ENCODE assay signal across 15 cellular contexts in genomic region chr11:76634934-76635333, GRCh38.
"Had no signal": no experiment of that assay in that cellular context is flagged by ENCODE, and none has a peak within 500 bp of the region (broad histone marks: within the 10 kb centered on the region; RNA-seq: fewer than 3 reads in every experiment).

No MANE protein-coding gene starts in this region.

- H3K27me3 ChIP-seq: brain microvascular endothelial cell had no signal

- H3K4me3 Mint-ChIP-seq: activated naive CD8-positive, alpha-beta T cell; T-helper 1 cell treated with Interleukin-12 subunit alpha and Interleukin-12 subunit beta and Interleukin-4 antibody, amounts not matched to agents 30 μg/mL and 1 μg/mL, for 36 hours had no signal

- H3K36me3 Mint-ChIP-seq: activated naive CD8-positive, alpha-beta T cell had no signal

- H3K27ac Mint-ChIP-seq: activated naive CD8-positive, alpha-beta T cell; activated T-helper 2 cell treated with anti-CD3 and anti-CD28 coated beads, Interferon-gamma antibody, Interleukin-2, Interleukin-4, amounts not matched to agents 10 μg/mL and 5 μg/mL and 100 μg/mL, durations not matched to agents 14 hours and 24 hours and 36 hours; T-helper 1 cell treated with Interleukin-12 subunit alpha and Interleukin-12 subunit beta and Interleukin-4 antibody, amounts not matched to agents 30 μg/mL and 1 μg/mL, for 36 hours had no signal

- DNase-seq: activated CD4-positive, alpha-beta T cell treated with anti-CD3 and anti-CD28 coated beads for 48 hours; activated T-cell treated with anti-CD3 and anti-CD28 coated beads for 4 hours; amygdala; brain microvascular endothelial cell; cerebellar nuclear complex; islet precursor cell; retina; stimulated activated CD4-positive, alpha-beta T cell treated with anti-CD3 and anti-CD28 coated beads, Interleukin-1b, Interleukin-23, amount 100 ng/mL, for 48 hours; stimulated activated naive CD8-positive, alpha-beta T cell treated with anti-CD3 and anti-CD28 coated beads, Interleukin-15, Interleukin-2, amounts not matched to agents 100 U/mL and 50 U/mL, for 24 hours had no signal

- H3K9me3 Mint-ChIP-seq: T-helper 1 cell treated with Interleukin-12 subunit alpha and Interleukin-12 subunit beta and Interleukin-4 antibody, amounts not matched to agents 30 μg/mL and 1 μg/mL, for 36 hours had no signal

- ATAC-seq: esophagus mucosa; SK-N-SH treated with all-trans-retinoic acid at 6 μM for 48 hours; stimulated activated naive CD8-positive, alpha-beta T cell treated with anti-CD3 and anti-CD28 coated beads, Interleukin-15, Interleukin-2, amounts not matched to agents 100 U/mL and 50 U/mL, for 24 hours had no signal

- H3K9me3 ChIP-seq: neutrophil had no signal

- H3K27ac ChIP-seq: brain microvascular endothelial cell, neutrophil had no signal

- H3K36me3 ChIP-seq: brain microvascular endothelial cell, neutrophil had no signal
